8 cellular contexts compared by ENCODE assay signal in genomic region chr6:49551866-49552129, GRCh38. TPM values are rescaled to one million over a fixed set of nuclear protein-coding genes. Genes with fewer than 3 reads are reported as not detected.
A peak's percentile ranks its signal among the peaks of the same experiment; 100 is the strongest.
DNase-seq lines count a peak whose midpoint lies in the region; ATAC-seq and TF ChIP-seq lines count a peak whose summit lies in the region.

No MANE protein-coding gene starts in this region.

- no peak for TF ChIP-seq CTCF in dorsolateral prefrontal cortex (IDR thresholded peaks at IDR 0.05 in 54 of 56, conservative IDR thresholded peaks at IDR 0.05 in 2 of 56; ENCODE audit: low read depth in 1 of 56, partially characterized antibody in 56 of 56)
- TF ChIP-seq CTCF in psoas muscle (IDR thresholded peaks at IDR 0.05), result no peak

- no peaks in the 10 kb centered on the region for H3K36me3 ChIP-seq in psoas muscle (ENCODE audit: insufficient read depth in 1 of 2, low read depth in 1 of 2)

- H3K27me3 ChIP-seq in dorsolateral prefrontal cortex, result peaks cover 0 to 55% (median 34%) of the 10 kb centered on the region in 45 donors
- peaks cover 0 to 36% (median 5%) of the 10 kb centered on the region in 3 donors for H3K27me3 ChIP-seq in psoas muscle (ENCODE audit: insufficient read depth in 3 of 3, low read length in 2 of 3)

- H3K4me3 ChIP-seq in dorsolateral prefrontal cortex, result peak overlapping the region in 52 of 59 donors; percentile 8 to 72 (median 50)
- peak overlapping the region; percentile 61 for H3K4me3 ChIP-seq in psoas muscle

- H3K9me3 ChIP-seq in psoas muscle, result no peaks in the 10 kb centered on the region

- ATAC-seq in HG03135 (IDR thresholded peaks at IDR 0.05; ENCODE audit: unreplicated experiment) (peak; percentile 58), psoas muscle (no peak)

- no peaks in the 10 kb centered on the region for H3K4me1 ChIP-seq in psoas muscle

- peak; percentile 34 for DNase-seq in stimulated activated CD4-positive, alpha-beta T cell treated with anti-CD3 and anti-CD28 coated beads, Interleukin-15, amount 100 ng/mL, for 24 hours
- DNase-seq in stimulated activated CD4-positive, alpha-beta T cell treated with anti-CD3 and anti-CD28 coated beads, Interleukin-12 subunit alpha, Interleukin-12 subunit beta, amount 100 ng/mL, for 4 hours, result no peak
- no peak for DNase-seq in dorsolateral prefrontal cortex
- DNase-seq in psoas muscle, result no peak
- DNase-seq in AG08396 (ENCODE audit: low spot score), result no peak
- DNase-seq in AML-193 (lab: John Stamatoyannopoulos, UW), result no peak
- DNase-seq in OCI-M2 (lab: John Stamatoyannopoulos, UW; ENCODE audit: unreplicated experiment), result no peak

- intact Hi-C loops in dorsolateral prefrontal cortex (cut with DNase I) (no loop called here), psoas muscle (cut with DNase I) (no loop called here)

- 19 to 28% (median 27%) methylated on average over 2 of the region's 2 CpGs for WGBS in psoas muscle, 3 donors

- H3K27ac ChIP-seq in dorsolateral prefrontal cortex (no peak overlapping the region), psoas muscle (no peak overlapping the region)

RNA-seq across cellular contexts. Expression of gene C6orf141, which starts 1.3 kb away (rescaled TPM):
- total RNA-seq in dorsolateral prefrontal cortex (1 to 10 TPM in 32 of 120 experiments, under 1 TPM in 32, not detected in 56; 0.28 to 6.1 (median 1.0) TPM), psoas muscle (under 1 TPM in 3 of 4 donors, not detected in 1; 0.28 to 0.88 (median 0.58) TPM)
- polyA plus RNA-seq in psoas muscle, result 1 to 10 TPM in 1 of 3 donors, under 1 TPM in 2; 0.29 to 1.5 (median 0.75) TPM

RNA-seq across cellular contexts. Expression of gene GLYATL3, which starts 52.1 kb away (rescaled TPM):
- not detected for total RNA-seq in dorsolateral prefrontal cortex
- total RNA-seq in psoas muscle, result not detected
- polyA plus RNA-seq in psoas muscle, result not detected
